ENCODE assay signal across 1 cellular context in genomic region chr5:134114886-134115805, GRCh38.
TF ChIP-seq lines count a peak whose summit lies in the region.

No MANE protein-coding gene starts in this region.

TF ChIP-seq in HEK293, 187 proteins besides CTCF, POLR2A, EP300 and RAD21 (continued from another document and continues in another):
- TF ChIP-seq ZBTB7A (tag by site-specific recombination; IDR thresholded peaks at IDR 0.05; ENCODE audit: low read depth) (no peak), GLIS1 (tag by site-specific recombination; IDR thresholded peaks at IDR 0.05) (peak; percentile 91), ZBTB21 (tag by site-specific recombination; IDR thresholded peaks at IDR 0.05) (no peak), SP7 (tag by site-specific recombination; IDR thresholded peaks at IDR 0.05) (peak; percentile 42; the same call in 1 of the 2 replicates), WT1 (tag by site-specific recombination; IDR thresholded peaks at IDR 0.05) (0 out of 2 replicates have a peak, but pooled peaks have one; percentile 50), KLF10 (tag by site-specific recombination; IDR thresholded peaks at IDR 0.05) (peak; percentile 14; the same call in 1 of the 2 replicates), ZNF37A (tag by site-specific recombination; IDR thresholded peaks at IDR 0.05) (no peak), ZNF785 (tag by site-specific recombination; IDR thresholded peaks at IDR 0.05) (no peak), MEIS1 (CRISPR knock-in tag; IDR thresholded peaks at IDR 0.05; ENCODE audit: borderline replicate concordance) (no peak), ZNF433 (tag by site-specific recombination; IDR thresholded peaks at IDR 0.05; ENCODE audit: low read depth) (no peak), ZFP37 (tag by site-specific recombination; IDR thresholded peaks at IDR 0.05) (no peak), GLI4 (tag by site-specific recombination; IDR thresholded peaks at IDR 0.05) (no peak), ZNF354C (tag by site-specific recombination; IDR thresholded peaks at IDR 0.05; ENCODE audit: borderline replicate concordance, low read depth) (no peak), ZNF561 (tag by site-specific recombination; IDR thresholded peaks at IDR 0.05; ENCODE audit: borderline replicate concordance) (no peak), ZNF48 (tag by site-specific recombination; IDR thresholded peaks at IDR 0.05) (no peak), ZNF16 (tag by site-specific recombination; IDR thresholded peaks at IDR 0.05; ENCODE audit: low read depth) (no peak), HIC1 (tag by site-specific recombination; IDR thresholded peaks at IDR 0.05) (no peak), ZNF132 (tag by site-specific recombination; IDR thresholded peaks at IDR 0.05; ENCODE audit: borderline replicate concordance) (no peak), SP3 (tag by site-specific recombination; IDR thresholded peaks at IDR 0.05) (peak; percentile 53), EGR2 (tag by site-specific recombination; IDR thresholded peaks at IDR 0.05; ENCODE audit: low read depth) (peak; percentile 78), IKZF3 (tag by site-specific recombination; IDR thresholded peaks at IDR 0.05) (no peak), ZBTB8A (tag by site-specific recombination; IDR thresholded peaks at IDR 0.05) (peak; percentile 60), ZNF488 (tag by site-specific recombination; IDR thresholded peaks at IDR 0.05) (no peak), OSR2 (tag by site-specific recombination; IDR thresholded peaks at IDR 0.05) (no peak), ZBTB11 (tag by site-specific recombination; conservative IDR thresholded peaks at IDR 0.05; ENCODE audit: low read depth) (peak; percentile 82), ZNF324 (tag by site-specific recombination; IDR thresholded peaks at IDR 0.05) (no peak), PATZ1 (tag by site-specific recombination; IDR thresholded peaks at IDR 0.05) (peak; percentile 51; the same call in 1 of the 2 replicates), INSM2 (tag by site-specific recombination; IDR thresholded peaks at IDR 0.05) (no peak), ZEB2 (tag by site-specific recombination; IDR thresholded peaks at IDR 0.05) (no peak), GFI1B (tag by site-specific recombination; IDR thresholded peaks at IDR 0.05) (no peak), ZIC2 (tag by site-specific recombination; IDR thresholded peaks at IDR 0.05) (peak; percentile 77), ZNF202 (tag by site-specific recombination; IDR thresholded peaks at IDR 0.05; ENCODE audit: borderline replicate concordance) (no peak), ZNF239 (tag by site-specific recombination; IDR thresholded peaks at IDR 0.05) (no peak), FEZF1 (tag by site-specific recombination; IDR thresholded peaks at IDR 0.05) (no peak), ZNF404 (tag by site-specific recombination; IDR thresholded peaks at IDR 0.05) (no peak), ZNF335 (tag by site-specific recombination; conservative IDR thresholded peaks at IDR 0.05) (peak; percentile 56), GLIS2 (tag by site-specific recombination; IDR thresholded peaks at IDR 0.05) (peak; percentile 87), ZNF138 (tag by site-specific recombination; IDR thresholded peaks at IDR 0.05; ENCODE audit: borderline replicate concordance) (no peak), ZNF513 (tag by site-specific recombination; IDR thresholded peaks at IDR 0.05) (no peak), ZNF76 (tag by site-specific recombination; IDR thresholded peaks at IDR 0.05; ENCODE audit: borderline replicate concordance, low read depth) (no peak)
- TF ChIP-seq, protein P1, sequence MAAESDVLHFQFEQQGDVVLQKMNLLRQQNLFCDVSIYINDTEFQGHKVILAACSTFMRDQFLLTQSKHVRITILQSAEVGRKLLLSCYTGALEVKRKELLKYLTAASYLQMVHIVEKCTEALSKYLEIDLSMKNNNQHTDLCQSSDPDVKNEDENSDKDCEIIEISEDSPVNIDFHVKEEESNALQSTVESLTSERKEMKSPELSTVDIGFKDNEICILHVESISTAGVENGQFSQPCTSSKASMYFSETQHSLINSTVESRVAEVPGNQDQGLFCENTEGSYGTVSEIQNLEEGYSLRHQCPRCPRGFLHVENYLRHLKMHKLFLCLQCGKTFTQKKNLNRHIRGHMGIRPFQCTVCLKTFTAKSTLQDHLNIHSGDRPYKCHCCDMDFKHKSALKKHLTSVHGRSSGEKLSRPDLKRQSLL (tag by site-specific recombination; IDR thresholded peaks at IDR 0.05), result no peak
- TF ChIP-seq, protein P2, sequence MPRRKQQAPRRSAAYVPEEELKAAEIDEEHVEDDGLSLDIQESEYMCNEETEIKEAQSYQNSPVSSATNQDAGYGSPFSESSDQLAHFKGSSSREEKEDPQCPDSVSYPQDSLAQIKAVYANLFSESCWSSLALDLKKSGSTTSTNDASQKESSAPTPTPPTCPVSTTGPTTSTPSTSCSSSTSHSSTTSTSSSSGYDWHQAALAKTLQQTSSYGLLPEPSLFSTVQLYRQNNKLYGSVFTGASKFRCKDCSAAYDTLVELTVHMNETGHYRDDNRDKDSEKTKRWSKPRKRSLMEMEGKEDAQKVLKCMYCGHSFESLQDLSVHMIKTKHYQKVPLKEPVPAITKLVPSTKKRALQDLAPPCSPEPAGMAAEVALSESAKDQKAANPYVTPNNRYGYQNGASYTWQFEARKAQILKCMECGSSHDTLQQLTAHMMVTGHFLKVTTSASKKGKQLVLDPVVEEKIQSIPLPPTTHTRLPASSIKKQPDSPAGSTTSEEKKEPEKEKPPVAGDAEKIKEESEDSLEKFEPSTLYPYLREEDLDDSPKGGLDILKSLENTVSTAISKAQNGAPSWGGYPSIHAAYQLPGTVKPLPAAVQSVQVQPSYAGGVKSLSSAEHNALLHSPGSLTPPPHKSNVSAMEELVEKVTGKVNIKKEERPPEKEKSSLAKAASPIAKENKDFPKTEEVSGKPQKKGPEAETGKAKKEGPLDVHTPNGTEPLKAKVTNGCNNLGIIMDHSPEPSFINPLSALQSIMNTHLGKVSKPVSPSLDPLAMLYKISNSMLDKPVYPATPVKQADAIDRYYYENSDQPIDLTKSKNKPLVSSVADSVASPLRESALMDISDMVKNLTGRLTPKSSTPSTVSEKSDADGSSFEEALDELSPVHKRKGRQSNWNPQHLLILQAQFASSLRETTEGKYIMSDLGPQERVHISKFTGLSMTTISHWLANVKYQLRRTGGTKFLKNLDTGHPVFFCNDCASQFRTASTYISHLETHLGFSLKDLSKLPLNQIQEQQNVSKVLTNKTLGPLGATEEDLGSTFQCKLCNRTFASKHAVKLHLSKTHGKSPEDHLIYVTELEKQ (tag by site-specific recombination; IDR thresholded peaks at IDR 0.05; ENCODE audit: borderline replicate concordance), result no peak
- TF ChIP-seq, protein P3, sequence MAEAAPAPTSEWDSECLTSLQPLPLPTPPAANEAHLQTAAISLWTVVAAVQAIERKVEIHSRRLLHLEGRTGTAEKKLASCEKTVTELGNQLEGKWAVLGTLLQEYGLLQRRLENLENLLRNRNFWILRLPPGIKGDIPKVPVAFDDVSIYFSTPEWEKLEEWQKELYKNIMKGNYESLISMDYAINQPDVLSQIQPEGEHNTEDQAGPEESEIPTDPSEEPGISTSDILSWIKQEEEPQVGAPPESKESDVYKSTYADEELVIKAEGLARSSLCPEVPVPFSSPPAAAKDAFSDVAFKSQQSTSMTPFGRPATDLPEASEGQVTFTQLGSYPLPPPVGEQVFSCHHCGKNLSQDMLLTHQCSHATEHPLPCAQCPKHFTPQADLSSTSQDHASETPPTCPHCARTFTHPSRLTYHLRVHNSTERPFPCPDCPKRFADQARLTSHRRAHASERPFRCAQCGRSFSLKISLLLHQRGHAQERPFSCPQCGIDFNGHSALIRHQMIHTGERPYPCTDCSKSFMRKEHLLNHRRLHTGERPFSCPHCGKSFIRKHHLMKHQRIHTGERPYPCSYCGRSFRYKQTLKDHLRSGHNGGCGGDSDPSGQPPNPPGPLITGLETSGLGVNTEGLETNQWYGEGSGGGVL (tag by site-specific recombination; IDR thresholded peaks at IDR 0.05), result peak; percentile 87
- TF ChIP-seq, protein P4, sequence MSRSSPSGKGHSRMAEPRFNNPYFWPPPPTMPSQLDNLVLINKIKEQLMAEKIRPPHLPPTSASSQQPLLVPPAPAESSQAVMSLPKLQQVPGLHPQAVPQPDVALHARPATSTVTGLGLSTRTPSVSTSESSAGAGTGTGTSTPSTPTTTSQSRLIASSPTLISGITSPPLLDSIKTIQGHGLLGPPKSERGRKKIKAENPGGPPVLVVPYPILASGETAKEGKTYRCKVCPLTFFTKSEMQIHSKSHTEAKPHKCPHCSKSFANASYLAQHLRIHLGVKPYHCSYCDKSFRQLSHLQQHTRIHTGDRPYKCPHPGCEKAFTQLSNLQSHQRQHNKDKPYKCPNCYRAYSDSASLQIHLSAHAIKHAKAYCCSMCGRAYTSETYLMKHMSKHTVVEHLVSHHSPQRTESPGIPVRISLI (tag by site-specific recombination; IDR thresholded peaks at IDR 0.05), result no peak
